In genomic region chr7:117715784-117716445, GRCh38 we compare ENCODE assay signal across 1 cellular context.
A peak's percentile ranks its signal among the peaks of the same experiment; 100 is the strongest.
TF ChIP-seq lines count a peak whose summit lies in the region.

No MANE protein-coding gene starts in this region.

TF ChIP-seq in K562, 482 proteins besides CTCF, POLR2A, EP300 and RAD21 (continued from another document):
- TF ChIP-seq ZBTB40 (IDR thresholded peaks at IDR 0.05) (no peak), ZBTB40 (CRISPR knock-in tag; IDR thresholded peaks at IDR 0.05) (no peak), ZNF3 (CRISPR knock-in tag; IDR thresholded peaks at IDR 0.05) (no peak), ZNF316 (IDR thresholded peaks at IDR 0.05) (no peak), FOXJ2 (tag; IDR thresholded peaks at IDR 0.05) (no peak), ZNF212 (CRISPR knock-in tag; IDR thresholded peaks at IDR 0.05) (no peak), ZNF707 (CRISPR knock-in tag; conservative IDR thresholded peaks at IDR 0.05) (no peak), ZNF217 (CRISPR knock-in tag; IDR thresholded peaks at IDR 0.05) (no peak), ZBTB5 (IDR thresholded peaks at IDR 0.05) (no peak), E2F3 (CRISPR knock-in tag; IDR thresholded peaks at IDR 0.05) (no peak), PURB (CRISPR knock-in tag; IDR thresholded peaks at IDR 0.05; ENCODE audit: low read depth) (no peak), GTF2A2 (tag; IDR thresholded peaks at IDR 0.05) (no peak), ZEB2 (IDR thresholded peaks at IDR 0.05) (no peak), ZBED1 (IDR thresholded peaks at IDR 0.05) (no peak), ZNF75A (CRISPR knock-in tag; IDR thresholded peaks at IDR 0.05) (no peak), TCFL5 (CRISPR knock-in tag; conservative IDR thresholded peaks at IDR 0.05) (no peak), TSC22D4 (tag; IDR thresholded peaks at IDR 0.05) (no peak), RBBP5 (IDR thresholded peaks at IDR 0.05; ENCODE audit: borderline replicate concordance, insufficient read depth, low read length, poor library complexity, severe bottlenecking) (no peak)
- TF ChIP-seq, protein P1, sequence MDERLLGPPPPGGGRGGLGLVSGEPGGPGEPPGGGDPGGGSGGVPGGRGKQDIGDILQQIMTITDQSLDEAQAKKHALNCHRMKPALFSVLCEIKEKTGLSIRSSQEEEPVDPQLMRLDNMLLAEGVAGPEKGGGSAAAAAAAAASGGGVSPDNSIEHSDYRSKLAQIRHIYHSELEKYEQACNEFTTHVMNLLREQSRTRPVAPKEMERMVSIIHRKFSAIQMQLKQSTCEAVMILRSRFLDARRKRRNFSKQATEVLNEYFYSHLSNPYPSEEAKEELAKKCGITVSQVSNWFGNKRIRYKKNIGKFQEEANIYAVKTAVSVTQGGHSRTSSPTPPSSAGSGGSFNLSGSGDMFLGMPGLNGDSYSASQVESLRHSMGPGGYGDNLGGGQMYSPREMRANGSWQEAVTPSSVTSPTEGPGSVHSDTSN (CRISPR knock-in tag; IDR thresholded peaks at IDR 0.05; ENCODE audit: low read depth), result no peak
- TF ChIP-seq, protein P1 (tag; conservative IDR thresholded peaks at IDR 0.05; ENCODE audit: low read depth), result no peak
- TF ChIP-seq, protein P2, sequence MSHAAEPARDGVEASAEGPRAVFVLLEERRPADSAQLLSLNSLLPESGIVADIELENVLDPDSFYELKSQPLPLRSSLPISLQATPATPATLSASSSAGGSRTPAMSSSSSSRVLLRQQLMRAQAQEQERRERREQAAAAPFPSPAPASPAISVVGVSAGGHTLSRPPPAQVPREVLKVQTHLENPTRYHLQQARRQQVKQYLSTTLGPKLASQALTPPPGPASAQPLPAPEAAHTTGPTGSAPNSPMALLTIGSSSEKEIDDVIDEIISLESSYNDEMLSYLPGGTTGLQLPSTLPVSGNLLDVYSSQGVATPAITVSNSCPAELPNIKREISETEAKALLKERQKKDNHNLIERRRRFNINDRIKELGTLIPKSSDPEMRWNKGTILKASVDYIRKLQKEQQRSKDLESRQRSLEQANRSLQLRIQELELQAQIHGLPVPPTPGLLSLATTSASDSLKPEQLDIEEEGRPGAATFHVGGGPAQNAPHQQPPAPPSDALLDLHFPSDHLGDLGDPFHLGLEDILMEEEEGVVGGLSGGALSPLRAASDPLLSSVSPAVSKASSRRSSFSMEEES (CRISPR knock-in tag; IDR thresholded peaks at IDR 0.05), result peak; percentile 50
- TF ChIP-seq, protein P3, sequence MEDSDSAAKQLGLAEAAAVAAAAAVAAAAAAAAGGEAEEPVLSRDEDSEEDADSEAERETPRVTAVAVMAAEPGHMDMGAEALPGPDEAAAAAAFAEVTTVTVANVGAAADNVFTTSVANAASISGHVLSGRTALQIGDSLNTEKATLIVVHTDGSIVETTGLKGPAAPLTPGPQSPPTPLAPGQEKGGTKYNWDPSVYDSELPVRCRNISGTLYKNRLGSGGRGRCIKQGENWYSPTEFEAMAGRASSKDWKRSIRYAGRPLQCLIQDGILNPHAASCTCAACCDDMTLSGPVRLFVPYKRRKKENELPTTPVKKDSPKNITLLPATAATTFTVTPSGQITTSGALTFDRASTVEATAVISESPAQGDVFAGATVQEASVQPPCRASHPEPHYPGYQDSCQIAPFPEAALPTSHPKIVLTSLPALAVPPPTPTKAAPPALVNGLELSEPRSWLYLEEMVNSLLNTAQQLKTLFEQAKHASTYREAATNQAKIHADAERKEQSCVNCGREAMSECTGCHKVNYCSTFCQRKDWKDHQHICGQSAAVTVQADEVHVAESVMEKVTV (CRISPR knock-in tag; IDR thresholded peaks at IDR 0.05), result peak; percentile 50
- TF ChIP-seq, protein P4, sequence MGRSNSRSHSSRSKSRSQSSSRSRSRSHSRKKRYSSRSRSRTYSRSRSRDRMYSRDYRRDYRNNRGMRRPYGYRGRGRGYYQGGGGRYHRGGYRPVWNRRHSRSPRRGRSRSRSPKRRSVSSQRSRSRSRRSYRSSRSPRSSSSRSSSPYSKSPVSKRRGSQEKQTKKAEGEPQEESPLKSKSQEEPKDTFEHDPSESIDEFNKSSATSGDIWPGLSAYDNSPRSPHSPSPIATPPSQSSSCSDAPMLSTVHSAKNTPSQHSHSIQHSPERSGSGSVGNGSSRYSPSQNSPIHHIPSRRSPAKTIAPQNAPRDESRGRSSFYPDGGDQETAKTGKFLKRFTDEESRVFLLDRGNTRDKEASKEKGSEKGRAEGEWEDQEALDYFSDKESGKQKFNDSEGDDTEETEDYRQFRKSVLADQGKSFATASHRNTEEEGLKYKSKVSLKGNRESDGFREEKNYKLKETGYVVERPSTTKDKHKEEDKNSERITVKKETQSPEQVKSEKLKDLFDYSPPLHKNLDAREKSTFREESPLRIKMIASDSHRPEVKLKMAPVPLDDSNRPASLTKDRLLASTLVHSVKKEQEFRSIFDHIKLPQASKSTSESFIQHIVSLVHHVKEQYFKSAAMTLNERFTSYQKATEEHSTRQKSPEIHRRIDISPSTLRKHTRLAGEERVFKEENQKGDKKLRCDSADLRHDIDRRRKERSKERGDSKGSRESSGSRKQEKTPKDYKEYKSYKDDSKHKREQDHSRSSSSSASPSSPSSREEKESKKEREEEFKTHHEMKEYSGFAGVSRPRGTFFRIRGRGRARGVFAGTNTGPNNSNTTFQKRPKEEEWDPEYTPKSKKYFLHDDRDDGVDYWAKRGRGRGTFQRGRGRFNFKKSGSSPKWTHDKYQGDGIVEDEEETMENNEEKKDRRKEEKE (IDR thresholded peaks at IDR 0.05; ENCODE audit: borderline replicate concordance in 1 of 2, control insufficient read depth in 1 of 2, low read depth in 2 of 2, low read length in 1 of 2), result no peak
- TF ChIP-seq, protein P5, sequence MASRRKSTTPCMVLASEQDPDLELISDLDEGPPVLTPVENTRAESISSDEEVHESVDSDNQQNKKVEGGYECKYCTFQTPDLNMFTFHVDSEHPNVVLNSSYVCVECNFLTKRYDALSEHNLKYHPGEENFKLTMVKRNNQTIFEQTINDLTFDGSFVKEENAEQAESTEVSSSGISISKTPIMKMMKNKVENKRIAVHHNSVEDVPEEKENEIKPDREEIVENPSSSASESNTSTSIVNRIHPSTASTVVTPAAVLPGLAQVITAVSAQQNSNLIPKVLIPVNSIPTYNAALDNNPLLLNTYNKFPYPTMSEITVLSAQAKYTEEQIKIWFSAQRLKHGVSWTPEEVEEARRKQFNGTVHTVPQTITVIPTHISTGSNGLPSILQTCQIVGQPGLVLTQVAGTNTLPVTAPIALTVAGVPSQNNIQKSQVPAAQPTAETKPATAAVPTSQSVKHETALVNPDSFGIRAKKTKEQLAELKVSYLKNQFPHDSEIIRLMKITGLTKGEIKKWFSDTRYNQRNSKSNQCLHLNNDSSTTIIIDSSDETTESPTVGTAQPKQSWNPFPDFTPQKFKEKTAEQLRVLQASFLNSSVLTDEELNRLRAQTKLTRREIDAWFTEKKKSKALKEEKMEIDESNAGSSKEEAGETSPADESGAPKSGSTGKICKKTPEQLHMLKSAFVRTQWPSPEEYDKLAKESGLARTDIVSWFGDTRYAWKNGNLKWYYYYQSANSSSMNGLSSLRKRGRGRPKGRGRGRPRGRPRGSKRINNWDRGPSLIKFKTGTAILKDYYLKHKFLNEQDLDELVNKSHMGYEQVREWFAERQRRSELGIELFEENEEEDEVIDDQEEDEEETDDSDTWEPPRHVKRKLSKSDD (conservative IDR thresholded peaks at IDR 0.05; ENCODE audit: low read length), result no peak
